1 cellular context compared by ENCODE assay signal in genomic region chr1:26771285-26771642, GRCh38.
TF ChIP-seq lines count a peak whose summit lies in the region.

No MANE protein-coding gene starts in this region.

TF ChIP-seq in HCT116, 20 proteins besides CTCF, POLR2A, EP300 and RAD21 (continued from another document):
- TF ChIP-seq ATF3 (IDR thresholded peaks at IDR 0.05) (no peak), TCF7L2 (IDR thresholded peaks at IDR 0.05; ENCODE audit: borderline replicate concordance, extremely low read depth, insufficient read depth, insufficient read length) (no peak), SIN3A (IDR thresholded peaks at IDR 0.05; ENCODE audit: low read depth) (no peak), YY1 (IDR thresholded peaks at IDR 0.05; ENCODE audit: extremely low read depth, insufficient replicate concordance, low read depth, low read length) (no peak), SP1 (IDR thresholded peaks at IDR 0.05; ENCODE audit: low read depth) (no peak)
